9 cellular contexts compared by ENCODE assay signal in the genomic region with DNA sequence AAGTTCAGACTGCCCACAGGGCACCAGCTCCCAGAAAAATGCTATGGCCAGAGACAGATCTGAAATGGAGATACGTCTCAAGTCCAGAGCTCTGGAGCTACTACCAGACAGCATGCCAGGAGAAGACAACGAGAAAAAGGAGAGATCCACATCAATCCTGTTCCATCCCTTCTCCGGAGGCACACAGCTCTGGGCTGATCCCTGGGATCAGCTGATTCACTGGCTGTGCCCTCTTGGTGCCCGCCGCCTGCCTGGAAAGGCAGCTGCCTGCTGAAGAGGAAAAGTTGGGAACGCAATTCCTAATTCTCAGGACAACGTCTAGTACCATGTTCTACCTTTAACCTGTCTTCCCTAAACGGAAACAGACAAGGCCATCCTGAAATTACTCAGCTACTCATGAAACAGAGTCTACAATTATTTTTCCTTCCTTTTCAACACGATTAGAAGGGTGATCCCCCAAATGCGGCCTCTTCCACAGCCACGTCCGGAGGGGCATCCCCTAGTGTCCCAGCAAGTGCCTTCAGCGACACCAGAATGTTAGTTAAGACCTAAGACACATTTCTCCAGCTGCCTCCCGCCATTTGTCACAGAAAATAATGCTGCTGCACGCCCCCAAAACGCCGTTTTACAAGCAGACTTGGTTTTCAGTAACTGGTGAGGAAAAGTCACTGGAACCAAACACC. TPM values are rescaled to one million over a fixed set of nuclear protein-coding genes. Genes with fewer than 3 reads are reported as not detected.
DNase-seq lines count a peak whose midpoint lies in the region; ATAC-seq and TF ChIP-seq lines count a peak whose summit lies in the region.
"Had no signal": no experiment of that assay in that cellular context is flagged by ENCODE, and none has a peak within 500 bp of the region (broad histone marks: within the 10 kb centered on the region; RNA-seq: fewer than 3 reads in every experiment).

No MANE protein-coding gene starts in this region.

- H3K27me3 Mint-ChIP-seq in dendritic cell treated with granulocyte-macrophage colony-stimulating factor and Interleukin-4, amounts not matched to agents 40 ng/mL and 50 ng/mL, for 4 days, result peaks cover 42% of the 10 kb centered on the region
- H3K27me3 Mint-ChIP-seq in natural killer cell (ENCODE audit: low read depth in 2 of 2), result peaks cover 13 to 14% of the 10 kb centered on the region in 2 donors

- peaks cover 33% of the 10 kb centered on the region for H3K4me1 ChIP-seq in HUES6 (ENCODE audit: control insufficient read depth, insufficient read depth, low read length)

- no peak overlapping the region for H3K27ac ChIP-seq in HUES6 (ENCODE audit: low read depth, low read length)

- ATAC-seq in natural killer cell (no peak), HG03025 (IDR thresholded peaks at IDR 0.05; ENCODE audit: low FRiP score, unreplicated experiment) (no peak), HG03342 (IDR thresholded peaks at IDR 0.05; ENCODE audit: unreplicated experiment) (no peak), HG03469 (IDR thresholded peaks at IDR 0.05; ENCODE audit: unreplicated experiment) (no peak)

- H3K4me3 Mint-ChIP-seq in dendritic cell treated with granulocyte-macrophage colony-stimulating factor and Interleukin-4, amounts not matched to agents 40 ng/mL and 50 ng/mL, for 4 days, result peak overlapping the region; percentile 89
- peak overlapping the region; percentile 87 for H3K4me3 Mint-ChIP-seq in natural killer cell

- peaks cover 10% of the 10 kb centered on the region for H3K36me3 Mint-ChIP-seq in dendritic cell treated with granulocyte-macrophage colony-stimulating factor and Interleukin-4, amounts not matched to agents 40 ng/mL and 50 ng/mL, for 4 days (ENCODE audit: low read depth)
- no peaks in the 10 kb centered on the region for H3K36me3 Mint-ChIP-seq in natural killer cell

- peak overlapping the region; percentile 87 for H3K27ac Mint-ChIP-seq in dendritic cell treated with granulocyte-macrophage colony-stimulating factor and Interleukin-4, amounts not matched to agents 40 ng/mL and 50 ng/mL, for 4 days
- peak overlapping the region; percentile 76 to 100 for H3K27ac Mint-ChIP-seq in natural killer cell

- H3K9ac ChIP-seq in HUES6 (ENCODE audit: low read length), result no peak overlapping the region

- no peak for TF ChIP-seq CTCF in AG09309 (IDR thresholded peaks at IDR 0.05; ENCODE audit: control insufficient read depth, insufficient read depth, low read depth, low read length, missing control alignments)
- no peak for TF ChIP-seq CTCF in natural killer cell (IDR thresholded peaks at IDR 0.05)

- H3K36me3 ChIP-seq in HUES6 (ENCODE audit: control insufficient read depth, insufficient read depth, low read length), result no peaks in the 10 kb centered on the region

- H3K27me3 ChIP-seq in HUES6 (ENCODE audit: control insufficient read depth, insufficient read depth, low read length), result peaks cover 72% of the 10 kb centered on the region

- H3K4me3 ChIP-seq in AG09309 (ENCODE audit: control insufficient read depth, low read depth, low read length), result peak overlapping the region; percentile 44
- peak overlapping the region; percentile 62 for H3K4me3 ChIP-seq in HUES6 (ENCODE audit: low read depth, low read length)

- DNase-seq in AG09309 (ENCODE audit: low read depth) (no peak), natural killer cell (no peak), AG08396 (ENCODE audit: low spot score) (no peak)

- no peaks in the 10 kb centered on the region for H3K9me3 Mint-ChIP-seq in dendritic cell treated with granulocyte-macrophage colony-stimulating factor and Interleukin-4, amounts not matched to agents 40 ng/mL and 50 ng/mL, for 4 days
- H3K9me3 Mint-ChIP-seq in natural killer cell, result no peaks in the 10 kb centered on the region

- peaks cover 77% of the 10 kb centered on the region for H3K4me1 Mint-ChIP-seq in dendritic cell treated with granulocyte-macrophage colony-stimulating factor and Interleukin-4, amounts not matched to agents 40 ng/mL and 50 ng/mL, for 4 days (ENCODE audit: low read depth)
- H3K4me1 Mint-ChIP-seq in natural killer cell, result peaks cover 68 to 77% of the 10 kb centered on the region in 2 donors

- intact Hi-C loops in dendritic cell treated with granulocyte-macrophage colony-stimulating factor and Interleukin-4, amounts not matched to agents 40 ng/mL and 50 ng/mL, for 4 days (cut with micrococcal nuclease), result loop anchor here (5.0 kb wide), 1 partner anchor 154 kb away; a partner anchor contains a TSS
- intact Hi-C loops in natural killer cell (cut with micrococcal nuclease), result no loop called here

- H3K9me3 ChIP-seq in HUES6 (ENCODE audit: control insufficient read depth, insufficient read depth, low read depth, low read length), result no peaks in the 10 kb centered on the region

RNA-seq across cellular contexts. Expression of a gene that starts 2.4 kb away (rescaled TPM):
- total RNA-seq in natural killer cell, result 100 to 1,000 TPM in 2 of 3 donors, 10 to 100 TPM in 1; 85.4 to 107 (median 104) TPM

RNA-seq across cellular contexts. Expression of a gene that starts 2.7 kb away (rescaled TPM):
- not detected for total RNA-seq in natural killer cell
- total RNA-seq: activated CD8-positive, alpha-beta memory T cell treated with anti-CD3 and anti-CD28 coated beads for 36 hours had no signal

RNA-seq across cellular contexts. Expression of a gene that starts 52.9 kb away (rescaled TPM):
- 100 to 1,000 TPM; 103 to 130 (median 123) TPM for total RNA-seq in natural killer cell
